In genomic region chr22:29481265-29482000, GRCh38 we compare ENCODE assay signal across 8 cellular contexts. TPM values are rescaled to one million over a fixed set of nuclear protein-coding genes. Genes with fewer than 3 reads are reported as not detected.
A peak's percentile ranks its signal among the peaks of the same experiment; 100 is the strongest.
DNase-seq lines count a peak whose midpoint lies in the region; ATAC-seq and TF ChIP-seq lines count a peak whose summit lies in the region.

No MANE protein-coding gene starts in this region.

- H3K27ac Mint-ChIP-seq in CD4-positive, CD25-positive, alpha-beta regulatory T cell, result no peak overlapping the region
- H3K27ac Mint-ChIP-seq in dendritic cell treated with granulocyte-macrophage colony-stimulating factor and Interleukin-4, amounts not matched to agents 40 ng/mL and 50 ng/mL, for 4 days, result peak overlapping the region; percentile 42
- H3K27ac Mint-ChIP-seq in nephron, result peak overlapping the region in 1 of 3 experiments; percentile 1

- no peak overlapping the region for H3K14ac ChIP-seq in IMR-90 (replicated peaks; ENCODE audit: low read depth, low read length)

- H3K27me3 Mint-ChIP-seq in CD4-positive, CD25-positive, alpha-beta regulatory T cell, result peaks cover 48% of the 10 kb centered on the region
- H3K27me3 Mint-ChIP-seq in dendritic cell treated with granulocyte-macrophage colony-stimulating factor and Interleukin-4, amounts not matched to agents 40 ng/mL and 50 ng/mL, for 4 days, result peaks cover 60% of the 10 kb centered on the region
- peaks cover 54% of the 10 kb centered on the region for H3K27me3 Mint-ChIP-seq in nephron (ENCODE audit: low read depth)

- H3K79me1 ChIP-seq in IMR-90 (ENCODE audit: low read depth in 1 of 2, low read length in 2 of 2), result no peaks in the 10 kb centered on the region

- no peaks in the 10 kb centered on the region for H3K9me3 ChIP-seq in CD4-positive, CD25-positive, alpha-beta regulatory T cell (ENCODE audit: control insufficient read depth in 2 of 2, low read length in 2 of 2)
- H3K9me3 ChIP-seq in IMR-90 (ENCODE audit: control insufficient read depth, insufficient read depth, low read length) (no peaks in the 10 kb centered on the region), MG63 (no peaks in the 10 kb centered on the region), thyroid gland (no peaks in the 10 kb centered on the region)

- ATAC-seq in CD4-positive, CD25-positive, alpha-beta regulatory T cell (ENCODE audit: low read depth in 2 of 2), result no peak
- ATAC-seq in IMR-90 (ENCODE audit: low read depth), result no peak
- ATAC-seq in HG03521 (IDR thresholded peaks at IDR 0.05; ENCODE audit: unreplicated experiment), result no peak

- peaks cover 0 to 20% (median 9%) of the 10 kb centered on the region in 4 donors for H3K4me1 Mint-ChIP-seq in CD4-positive, CD25-positive, alpha-beta regulatory T cell
- peaks cover 38% of the 10 kb centered on the region for H3K4me1 Mint-ChIP-seq in dendritic cell treated with granulocyte-macrophage colony-stimulating factor and Interleukin-4, amounts not matched to agents 40 ng/mL and 50 ng/mL, for 4 days (ENCODE audit: low read depth)
- peaks cover 26% of the 10 kb centered on the region for H3K4me1 Mint-ChIP-seq in nephron

- intact Hi-C loops in IMR-90 (cut with micrococcal nuclease), result no loop called here
- intact Hi-C loops in dendritic cell treated with granulocyte-macrophage colony-stimulating factor and Interleukin-4, amounts not matched to agents 40 ng/mL and 50 ng/mL, for 4 days (cut with micrococcal nuclease), result no loop called here
- intact Hi-C loops in thyroid gland (cut with DNase I), result no loop called here

- no TSS peak for BruUV-seq in IMR-90 (replicated peaks; lab: Mats Ljungman, UMichigan)

- H3K9ac ChIP-seq in IMR-90 (ENCODE audit: low read depth, low read length), result no peak overlapping the region

- peaks cover 12% of the 10 kb centered on the region for H3K27me3 ChIP-seq in CD4-positive, CD25-positive, alpha-beta regulatory T cell (ENCODE audit: control insufficient read depth, insufficient read depth, low read length)
- H3K27me3 ChIP-seq in IMR-90 (ENCODE audit: control insufficient read depth, insufficient read depth, low read length) (peaks cover 57% of the 10 kb centered on the region), MG63 (peaks cover 32% of the 10 kb centered on the region), thyroid gland (peaks cover 17% of the 10 kb centered on the region)

- H4K5ac ChIP-seq in IMR-90 (ENCODE audit: low read depth, low read length), result no peak overlapping the region

- no peak overlapping the region for H2AK9ac ChIP-seq in IMR-90 (replicated peaks; ENCODE audit: low read depth, low read length, poor library complexity)

- no peak overlapping the region for H4K91ac ChIP-seq in IMR-90 (ENCODE audit: insufficient read depth, low read depth, low read length)

- H3K4me2 ChIP-seq in IMR-90 (ENCODE audit: low read depth, low read length), result no peak overlapping the region

- POLR2A ChIA-PET in IMR-90 (lab: Charles Lee; ENCODE audit: unreplicated experiment), result no interaction called here

- no peak overlapping the region for H2BK15ac ChIP-seq in IMR-90 (ENCODE audit: low read depth, low read length)

- H3K9me1 ChIP-seq in IMR-90 (ENCODE audit: insufficient read depth, low read length), result no peaks in the 10 kb centered on the region

- H3K36me3 ChIP-seq in CD4-positive, CD25-positive, alpha-beta regulatory T cell (ENCODE audit: control insufficient read depth, insufficient read depth, low read length), result no peaks in the 10 kb centered on the region
- no peaks in the 10 kb centered on the region for H3K36me3 ChIP-seq in IMR-90 (ENCODE audit: control insufficient read depth, insufficient read depth, low read length)
- H3K36me3 ChIP-seq in MG63, result no peaks in the 10 kb centered on the region
- no peaks in the 10 kb centered on the region for H3K36me3 ChIP-seq in thyroid gland

- no peak for DNase-seq in CD4-positive, CD25-positive, alpha-beta regulatory T cell
- DNase-seq in IMR-90, result no peak
- no peak for DNase-seq in MG63
- DNase-seq in thyroid gland, result no peak
- no peak for DNase-seq in NCI-H510A (lab: John Stamatoyannopoulos, UW)

- H2BK120ac ChIP-seq in IMR-90 (ENCODE audit: low read depth, low read length), result no peak overlapping the region

- H4K20me1 ChIP-seq in IMR-90 (ENCODE audit: insufficient read depth, low read length), result peaks cover 13% of the 10 kb centered on the region; the same call in 1 of the 2 replicates

- H3K4ac ChIP-seq in IMR-90 (ENCODE audit: low read depth, low read length), result no peak overlapping the region

- WGBS in IMR-90 (ENCODE audit: extremely low coverage in 2 of 2, insufficient read length in 1 of 2), 2 experiments, result 0% methylated on average over 1 of the region's 15 CpGs; no CpG with 5 or more reads in 1 of the 2 experiments
- 15 to 16% methylated on average over 14 to 15 of the region's 15 CpGs for WGBS in thyroid gland, 2 donors

- CTCF ChIA-PET in IMR-90 (lab: Yijun Ruan, JAX), result no interaction called here

- TF ChIP-seq RAD21 in IMR-90 (IDR thresholded peaks at IDR 0.05; ENCODE audit: low read length), result no peak

- H3K36me3 Mint-ChIP-seq in CD4-positive, CD25-positive, alpha-beta regulatory T cell, result no peaks in the 10 kb centered on the region
- H3K36me3 Mint-ChIP-seq in dendritic cell treated with granulocyte-macrophage colony-stimulating factor and Interleukin-4, amounts not matched to agents 40 ng/mL and 50 ng/mL, for 4 days (ENCODE audit: low read depth), result peaks cover 5% of the 10 kb centered on the region
- H3K36me3 Mint-ChIP-seq in nephron (ENCODE audit: low read depth), result peaks cover 4% of the 10 kb centered on the region

- H3K18ac ChIP-seq in IMR-90 (ENCODE audit: low read depth, low read length), result no peak overlapping the region

- H2BK20ac ChIP-seq in IMR-90 (ENCODE audit: low read depth, low read length), result no peak overlapping the region

- peak overlapping the region; percentile 77 for H2AFZ ChIP-seq in IMR-90 (replicated peaks; ENCODE audit: low read length, poor library complexity)

- no peak overlapping the region for H2BK5ac ChIP-seq in IMR-90 (ENCODE audit: low read depth, low read length, poor library complexity, severe bottlenecking)

- H2AK5ac ChIP-seq in IMR-90 (ENCODE audit: low read depth, low read length), result no peak overlapping the region

- H3K9me3 Mint-ChIP-seq in CD4-positive, CD25-positive, alpha-beta regulatory T cell, result peaks cover 0 to 4% (median 0%) of the 10 kb centered on the region in 7 donors
- no peaks in the 10 kb centered on the region for H3K9me3 Mint-ChIP-seq in dendritic cell treated with granulocyte-macrophage colony-stimulating factor and Interleukin-4, amounts not matched to agents 40 ng/mL and 50 ng/mL, for 4 days
- H3K9me3 Mint-ChIP-seq in nephron, result no peaks in the 10 kb centered on the region

- TF ChIP-seq CTCF in IMR-90 (conservative IDR thresholded peaks at IDR 0.05; ENCODE audit: low read depth, low read length) (no peak), nephron (IDR thresholded peaks at IDR 0.05; ENCODE audit: unreplicated experiment in 3 of 3) (no peak), thyroid gland (IDR thresholded peaks at IDR 0.05) (no peak)

- no peak overlapping the region for H4K8ac ChIP-seq in IMR-90 (ENCODE audit: low read depth in 2 of 2, low read length in 2 of 2)

- dilution Hi-C loops in IMR-90 (cut with HindIII; ENCODE audit: low sequenced_read_pairs, unreplicated experiment), result no loop called here

- no peak overlapping the region; the same call in 1 of the 2 replicates for H3K23ac ChIP-seq in IMR-90 (ENCODE audit: low read depth, low read length)

- H3K4me3 Mint-ChIP-seq in CD4-positive, CD25-positive, alpha-beta regulatory T cell, result peak overlapping the region; percentile 12 to 68 (median 43)
- H3K4me3 Mint-ChIP-seq in dendritic cell treated with granulocyte-macrophage colony-stimulating factor and Interleukin-4, amounts not matched to agents 40 ng/mL and 50 ng/mL, for 4 days, result peak overlapping the region; percentile 62
- H3K4me3 Mint-ChIP-seq in nephron, result peak overlapping the region; percentile 78 to 81 (median 81)

- H3K4me3 ChIP-seq in CD4-positive, CD25-positive, alpha-beta regulatory T cell (ENCODE audit: low read depth, low read length), result no peak overlapping the region
- H3K4me3 ChIP-seq in IMR-90 (ENCODE audit: insufficient read depth, low read depth, low read length) (peak overlapping the region; percentile 31), MG63 (no peak overlapping the region), thyroid gland (replicated peaks in 1 of 3) (no peak overlapping the region)

- TF ChIP-seq POLR2A in IMR-90 (IDR thresholded peaks at IDR 0.05; ENCODE audit: low read depth, low read length) (no peak), thyroid gland (IDR thresholded peaks at IDR 0.05) (no peak)

- no peak overlapping the region for H3K27ac ChIP-seq in CD4-positive, CD25-positive, alpha-beta regulatory T cell (ENCODE audit: insufficient read depth, low read length, poor library complexity, severe bottlenecking)
- H3K27ac ChIP-seq in IMR-90 (ENCODE audit: insufficient read depth, low read length) (no peak overlapping the region), thyroid gland (no peak overlapping the region)

- in situ Hi-C loops in IMR-90 (cut with MboI; ENCODE audit: low sequenced_read_pairs), result no loop called here

- no peak overlapping the region for H3K56ac ChIP-seq in IMR-90 (ENCODE audit: extremely low read depth, insufficient read depth, low read length)

- peaks cover 13% of the 10 kb centered on the region for H3K4me1 ChIP-seq in CD4-positive, CD25-positive, alpha-beta regulatory T cell (ENCODE audit: control insufficient read depth, insufficient read depth, low read length, poor library complexity, severe bottlenecking)
- H3K4me1 ChIP-seq in IMR-90 (ENCODE audit: control insufficient read depth, insufficient read depth, low read length), result no peaks in the 10 kb centered on the region
- peaks cover 5 to 13% of the 10 kb centered on the region in 2 donors for H3K4me1 ChIP-seq in thyroid gland

TF ChIP-seq in IMR-90, 13 proteins besides CTCF, POLR2A, EP300 and RAD21 (continues in another document):
- no peak for TF ChIP-seq CHD1 (IDR thresholded peaks at IDR 0.05; ENCODE audit: low read depth, low read length)
- TF ChIP-seq MAFK (IDR thresholded peaks at IDR 0.05; ENCODE audit: low read depth, low read length), result 0 out of 2 replicates have a peak, but pooled peaks have one; percentile 16

RNA-seq across cellular contexts. Expression of gene NEFH, which starts 1.4 kb away (rescaled TPM):
- total RNA-seq in CD4-positive, CD25-positive, alpha-beta regulatory T cell, result 0.32 TPM
- under 1 TPM; 0.08 to 0.49 (median 0.25) TPM for polyA plus RNA-seq in CD4-positive, CD25-positive, alpha-beta regulatory T cell
- total RNA-seq in IMR-90 (2012; rRNA removed), result 1.3 and 1.7 TPM in 2 replicates
- polyA plus RNA-seq in IMR-90 (2012; rRNA removed), result 2.7 and 2.9 TPM in 2 replicates
- 1.0 and 1.3 TPM in 2 replicates for polyA plus RNA-seq in IMR-90 (2012; cell fraction: cytosol; rRNA removed)
- polyA plus RNA-seq in IMR-90 (2012; cell fraction: nucleus; rRNA removed; ENCODE audit: low replicate concordance), result 0.35 and 0.55 TPM in 2 replicates
- not detected in 2 replicates for total RNA-seq in MG63 (2014; rRNA removed; shearing (Covaris generic); ENCODE audit: low replicate concordance)
- under 1 TPM in 3 of 4 donors, not detected in 1; 0.27 to 0.44 (median 0.33) TPM for total RNA-seq in thyroid gland

RNA-seq across cellular contexts. Expression of gene RFPL1, which starts 43.0 kb away (rescaled TPM):
- not detected for total RNA-seq in CD4-positive, CD25-positive, alpha-beta regulatory T cell
- not detected for polyA plus RNA-seq in CD4-positive, CD25-positive, alpha-beta regulatory T cell
- total RNA-seq in IMR-90 (2012; rRNA removed) (not detected in 2 replicates), thyroid gland (not detected)
- polyA plus RNA-seq in IMR-90 (2012; rRNA removed), result not detected in 2 replicates
- polyA plus RNA-seq in IMR-90 (2012; cell fraction: cytosol; rRNA removed), result not detected in 2 replicates
- polyA plus RNA-seq in IMR-90 (2012; cell fraction: nucleus; rRNA removed; ENCODE audit: low replicate concordance), result not detected in 2 replicates
- total RNA-seq in MG63 (2014; rRNA removed; shearing (Covaris generic); ENCODE audit: low replicate concordance), result not detected in 2 replicates
